ENCODE assay signal across 9 cellular contexts in genomic region chr17:49746791-49747490, GRCh38. TPM values are rescaled to one million over a fixed set of nuclear protein-coding genes. Genes with fewer than 3 reads are reported as not detected.
DNase-seq lines count a peak whose midpoint lies in the region; ATAC-seq, FAIRE-seq and TF ChIP-seq lines count a peak whose summit lies in the region.
"Had no signal": no experiment of that assay in that cellular context is flagged by ENCODE, and none has a peak within 500 bp of the region (broad histone marks: within the 10 kb centered on the region; RNA-seq: fewer than 3 reads in every experiment).

No MANE protein-coding gene starts in this region.

- no peaks in the 10 kb centered on the region for H3K27me3 Mint-ChIP-seq in activated naive CD4-positive, alpha-beta T cell treated with anti-CD3 and anti-CD28 coated beads, Interleukin-2, amount 10 ng/mL, durations not matched to agents 7 days and 5 days
- H3K27me3 Mint-ChIP-seq in activated B cell treated with CpG ODN at 0.5 μM for 24 hours = no peaks in the 10 kb centered on the region

- intact Hi-C loops in activated B cell treated with CpG ODN at 0.5 μM for 24 hours (cut with micrococcal nuclease) = loop anchor here (1.0 to 10.0 kb wide), 3 partner anchors 17 to 552 kb away; partner anchors contain the start of gene FAM117A

- no peaks in the 10 kb centered on the region for H3K36me3 ChIP-seq in upper lobe of left lung

- H3K27ac ChIP-seq in upper lobe of left lung = peak overlapping the region in 3 of 4 donors; percentile 13 to 59 (median 50)

- H3K9me3 ChIP-seq in upper lobe of left lung = no peaks in the 10 kb centered on the region

- peaks cover 10 to 23% (median 19%) of the 10 kb centered on the region in 4 donors for H3K4me1 ChIP-seq in upper lobe of left lung

- H3K36me3 Mint-ChIP-seq in activated naive CD4-positive, alpha-beta T cell treated with anti-CD3 and anti-CD28 coated beads, Interleukin-2, amount 10 ng/mL, durations not matched to agents 7 days and 5 days = peaks cover 51% of the 10 kb centered on the region
- H3K36me3 Mint-ChIP-seq in activated B cell treated with CpG ODN at 0.5 μM for 24 hours (ENCODE audit: low read depth) = peaks cover 2% of the 10 kb centered on the region

- POLR2A ChIA-PET in activated B cell treated with CpG ODN at 0.5 μM for 24 hours (lab: Charles Lee) = interaction anchor here (1.0 to 5.8 kb wide), 9 partner anchors 9 to 1119 kb away, joined by 3 to 129 read pairs (median 5); partner anchors contain the start of genes FAM117A, KAT7, SLC35B1 and TOB1

- no peak for TF ChIP-seq CTCF in activated B cell treated with CpG ODN at 0.5 μM for 24 hours (IDR thresholded peaks at IDR 0.05)
- no peak for TF ChIP-seq CTCF in upper lobe of left lung (IDR thresholded peaks at IDR 0.05)
- TF ChIP-seq CTCF in D721Med (IDR thresholded peaks at IDR 0.05; ENCODE audit: insufficient read depth, missing control alignments) = no peak

- no peak for TF ChIP-seq POLR2A in upper lobe of left lung (IDR thresholded peaks at IDR 0.05)

- H3K27me3 ChIP-seq in upper lobe of left lung = no peaks in the 10 kb centered on the region

- no peak for TF ChIP-seq EP300 in upper lobe of left lung (IDR thresholded peaks at IDR 0.05)

- peak; percentile 41 for DNase-seq in activated naive CD4-positive, alpha-beta T cell treated with anti-CD3 and anti-CD28 coated beads, Interleukin-2, amount 10 ng/mL, durations not matched to agents 7 days and 5 days
- DNase-seq in activated naive CD4-positive, alpha-beta T cell treated with Interleukin-2 at 50 U/mL for 16 hours = no peak
- DNase-seq in activated B cell treated with CpG ODN at 0.5 μM for 24 hours (peak; percentile 26), upper lobe of left lung (no peak), HUDEP-2 (lab: John Stamatoyannopoulos, UW; ENCODE audit: unreplicated experiment in 76 of 76) (no peak), NCI-H82 treated with DMSO at 0.1 percent for 48 hours (lab: John Stamatoyannopoulos, UW; ENCODE audit: unreplicated experiment) (no peak), D721Med (ENCODE audit: insufficient read length, low spot score) (no peak)

- peak overlapping the region; percentile 76 for H3K4me3 Mint-ChIP-seq in activated naive CD4-positive, alpha-beta T cell treated with anti-CD3 and anti-CD28 coated beads, Interleukin-2, amount 10 ng/mL, durations not matched to agents 7 days and 5 days
- peak overlapping the region; percentile 79 for H3K4me3 Mint-ChIP-seq in activated B cell treated with CpG ODN at 0.5 μM for 24 hours

- FAIRE-seq in D721Med (lab: Jason Lieb, UNC) = no peak
- FAIRE-seq: TTC549 had no signal

- WGBS in upper lobe of left lung, 2 donors = 68 to 77% methylated on average over 4 to 5 of the region's 5 CpGs

- peak; percentile 59 for ATAC-seq in HG03025 (IDR thresholded peaks at IDR 0.05; ENCODE audit: low FRiP score, unreplicated experiment)
- peak; percentile 62 for ATAC-seq in activated B cell treated with CpG ODN at 0.5 μM for 24 hours (ENCODE audit: low read depth)
- ATAC-seq in upper lobe of left lung (ENCODE audit: low FRiP score in 2 of 2) = no peak

- H3K9me3 Mint-ChIP-seq in activated naive CD4-positive, alpha-beta T cell treated with anti-CD3 and anti-CD28 coated beads, Interleukin-2, amount 10 ng/mL, durations not matched to agents 7 days and 5 days = peaks cover 5% of the 10 kb centered on the region
- H3K9me3 Mint-ChIP-seq in activated B cell treated with CpG ODN at 0.5 μM for 24 hours = peaks cover 3% of the 10 kb centered on the region

- CTCF ChIA-PET in activated naive CD4-positive, alpha-beta T cell treated with anti-CD3 and anti-CD28 coated beads, Interleukin-2, amount 10 ng/mL, durations not matched to agents 7 days and 5 days (lab: Charles Lee) = interaction anchor here (0.9 to 2.7 kb wide), 7 partner anchors 11 to 39 kb away, joined by 3 to 16 read pairs (median 4); partner anchors contain the start of gene SLC35B1
- CTCF ChIA-PET in activated B cell treated with CpG ODN at 0.5 μM for 24 hours (lab: Charles Lee) = interaction anchor here (0.6 to 3.3 kb wide), 6 partner anchors 8 to 70 kb away, joined by 3 to 15 read pairs (median 5); partner anchors contain the start of genes FAM117A and SLC35B1

- H3K4me1 Mint-ChIP-seq in activated naive CD4-positive, alpha-beta T cell treated with anti-CD3 and anti-CD28 coated beads, Interleukin-2, amount 10 ng/mL, durations not matched to agents 7 days and 5 days = peaks cover 84% of the 10 kb centered on the region
- H3K4me1 Mint-ChIP-seq in activated B cell treated with CpG ODN at 0.5 μM for 24 hours = peaks cover 85% of the 10 kb centered on the region

- H3K4me3 ChIP-seq in upper lobe of left lung = no peak overlapping the region

- H3K27ac Mint-ChIP-seq in activated naive CD4-positive, alpha-beta T cell treated with anti-CD3 and anti-CD28 coated beads, Interleukin-2, amount 10 ng/mL, durations not matched to agents 7 days and 5 days = peak overlapping the region; percentile 95
- H3K27ac Mint-ChIP-seq in activated B cell treated with CpG ODN at 0.5 μM for 24 hours = peak overlapping the region; percentile 96

RNA-seq across cellular contexts. Expression of gene FAM117A, which starts 17.0 kb away (rescaled TPM):
- total RNA-seq in activated B cell treated with CpG ODN at 0.5 μM for 24 hours (27.7 and 30.0 TPM in 2 replicates), upper lobe of left lung (10 to 100 TPM; 15.1 to 22.0 (median 18.2) TPM)

RNA-seq across cellular contexts. Expression of gene SLC35B1, which starts 39.2 kb away (rescaled TPM):
- total RNA-seq in activated B cell treated with CpG ODN at 0.5 μM for 24 hours (51.8 and 53.8 TPM in 2 replicates), upper lobe of left lung (10 to 100 TPM; 16.2 to 57.4 (median 42.2) TPM)

RNA-seq across cellular contexts. Expression of gene KAT7, which starts 41.5 kb away (rescaled TPM):
- total RNA-seq in activated B cell treated with CpG ODN at 0.5 μM for 24 hours (95.0 and 95.8 TPM in 2 replicates), upper lobe of left lung (10 to 100 TPM; 30.1 to 57.4 (median 49.8) TPM)

Comparison
In these comparisons a context has a peak if more than half of its experiments do, and no peak if none do; other contexts are left out.
1. DNase-seq: peak in activated naive CD4-positive, alpha-beta T cell treated with anti-CD3 and anti-CD28 coated beads, Interleukin-2, amount 10 ng/mL, durations not matched to agents 7 days and 5 days (single experiment) and activated B cell treated with CpG ODN at 0.5 μM for 24 hours (single experiment); none in activated naive CD4-positive, alpha-beta T cell treated with Interleukin-2 at 50 U/mL for 16 hours (single experiment), upper lobe of left lung (0 of 2), HUDEP-2 (0 of 76), NCI-H82 treated with DMSO at 0.1 percent for 48 hours (single experiment) and D721Med (single experiment).
2. ATAC-seq: peak in HG03025 (single experiment) and activated B cell treated with CpG ODN at 0.5 μM for 24 hours (single experiment); none in upper lobe of left lung (0 of 2).